ENCODE assay signal across 8 cellular contexts in genomic region chr9:127825319-127826051, GRCh38. TPM values are rescaled to one million over a fixed set of nuclear protein-coding genes. Genes with fewer than 3 reads are reported as not detected.
DNase-seq lines count a peak whose midpoint lies in the region; ATAC-seq and TF ChIP-seq lines count a peak whose summit lies in the region.
"Had no signal": no experiment of that assay in that cellular context is flagged by ENCODE, and none has a peak within 500 bp of the region (broad histone marks: within the 10 kb centered on the region; RNA-seq: fewer than 3 reads in every experiment).

No MANE protein-coding gene starts in this region.

- WGBS in heart left ventricle, 4 donors, result 45 to 55% (median 48%) methylated on average over 36 to 42 of the region's 42 CpGs

- no peak overlapping the region for H3K4me3 ChIP-seq in heart left ventricle
- H3K4me3 ChIP-seq in uterus, result no peak overlapping the region

- no peak for TF ChIP-seq POLR2A in heart left ventricle (IDR thresholded peaks at IDR 0.05)
- TF ChIP-seq POLR2A in uterus (IDR thresholded peaks at IDR 0.05), result no peak

- H3K27me3 ChIP-seq in heart left ventricle (no peaks in the 10 kb centered on the region), uterus (no peaks in the 10 kb centered on the region)

- DNase-seq in Right ventricle myocardium superior, result peak; percentile 62
- DNase-seq in cardiac septum (ENCODE audit: low spot score), result no peak
- DNase-seq in heart left ventricle, result peak in 4 of 5 donors; percentile 56 to 77 (median 68)
- no peak for DNase-seq in uterus
- DNase-seq in NCI-H2196 (lab: John Stamatoyannopoulos, UW; ENCODE audit: unreplicated experiment), result no peak

- H3K4me1 ChIP-seq in heart left ventricle, result peaks cover 12 to 57% (median 44%) of the 10 kb centered on the region in 12 donors
- peaks cover 16 to 17% of the 10 kb centered on the region in 2 donors for H3K4me1 ChIP-seq in uterus

- peak overlapping the region in 9 of 12 donors; percentile 6 to 95 (median 77) for H3K27ac ChIP-seq in heart left ventricle
- H3K27ac ChIP-seq in uterus, result peak overlapping the region; percentile 88 to 96
- H3K27ac ChIP-seq: HL-60 had no signal

- TF ChIP-seq CTCF in heart left ventricle (IDR thresholded peaks at IDR 0.05) (peak; percentile 9 to 53 (median 42)), uterus (IDR thresholded peaks at IDR 0.05) (peak in 1 of 4 experiments; percentile 33)

- H3K36me3 ChIP-seq in heart left ventricle (peaks cover 0 to 93% (median 68%) of the 10 kb centered on the region in 9 donors), uterus (no peaks in the 10 kb centered on the region)

- intact Hi-C loops in Right ventricle myocardium superior (cut with DNase I), result no loop called here
- intact Hi-C loops in cardiac septum (cut with DNase I), result loop anchor here (5.0 kb wide), 1 partner anchor 37 kb away; no protein-coding TSS in a partner anchor
- intact Hi-C loops in heart left ventricle (cut with DNase I), result loop anchor here in 5 of 10 donors (5.0 kb wide), 2 partner anchors 37 to 42 kb away; no protein-coding TSS in a partner anchor
- intact Hi-C loops in uterus (cut with DNase I; ENCODE audit: low total_unique reads), result no loop called here

- H3K9me3 ChIP-seq in heart left ventricle (no peaks in the 10 kb centered on the region), uterus (no peaks in the 10 kb centered on the region)

- ATAC-seq in Right ventricle myocardium superior (ENCODE audit: poor library complexity), result peak; percentile 4
- ATAC-seq in heart left ventricle, result peak; percentile 8 to 33 (median 18)
- no peak for ATAC-seq in GM21515 (IDR thresholded peaks at IDR 0.05; ENCODE audit: unreplicated experiment)

RNA-seq across cellular contexts. Expression of gene FPGS, which starts 22.8 kb away (rescaled TPM):
- total RNA-seq in Right ventricle myocardium superior, result 31.5 TPM
- 36.5 TPM for total RNA-seq in cardiac septum
- total RNA-seq in heart left ventricle, result 10 to 100 TPM; 39.9 to 55.1 (median 41.5) TPM
- 10 to 100 TPM; 36.8 to 50.1 TPM for polyA plus RNA-seq in heart left ventricle
- 100 to 1,000 TPM in 1 of 4 donors, 10 to 100 TPM in 3; 11.5 to 128 (median 46.6) TPM for total RNA-seq in uterus

RNA-seq across cellular contexts. Expression of gene ENG, which starts 29.0 kb away (rescaled TPM):
- total RNA-seq in Right ventricle myocardium superior (118 TPM), cardiac septum (244 TPM), heart left ventricle (100 to 1,000 TPM; 116 to 252 (median 133) TPM), uterus (100 to 1,000 TPM in 1 of 4 donors, 10 to 100 TPM in 3; 14.0 to 256 (median 50.3) TPM)
- polyA plus RNA-seq in heart left ventricle, result 100 to 1,000 TPM; 156 to 245 TPM
- polyA plus RNA-seq: neural cell had no signal

RNA-seq across cellular contexts. Expression of gene CDK9, which starts 39.7 kb away (rescaled TPM):
- total RNA-seq in Right ventricle myocardium superior (44.4 TPM), cardiac septum (48.7 TPM), heart left ventricle (10 to 100 TPM; 35.6 to 60.3 (median 47.8) TPM), uterus (100 to 1,000 TPM in 1 of 4 donors, 10 to 100 TPM in 3; 30.0 to 175 (median 77.4) TPM)
- 10 to 100 TPM; 26.2 to 30.4 TPM for polyA plus RNA-seq in heart left ventricle

RNA-seq across cellular contexts. Expression of gene SH2D3C, which starts 47.0 kb away (rescaled TPM):
- total RNA-seq in Right ventricle myocardium superior (18.2 TPM), cardiac septum (16.0 TPM), heart left ventricle (10 to 100 TPM; 13.7 to 38.9 (median 16.9) TPM), uterus (10 to 100 TPM in 3 of 4 donors, 1 to 10 TPM in 1; 3.6 to 38.1 (median 19.8) TPM)
- 10 to 100 TPM; 21.1 to 24.8 TPM for polyA plus RNA-seq in heart left ventricle

RNA-seq across cellular contexts. Expression of gene AK1, which starts 52.0 kb away (rescaled TPM):
- total RNA-seq in Right ventricle myocardium superior (932 TPM), cardiac septum (484 TPM), heart left ventricle (100 to 1,000 TPM; 415 to 810 (median 586) TPM), uterus (10 to 100 TPM in 2 of 4 donors, 1 to 10 TPM in 2; 6.1 to 54.3 (median 15.7) TPM)
- polyA plus RNA-seq in heart left ventricle, result 1,000 to 10,000 TPM in 1 of 2 donors, 100 to 1,000 TPM in 1; 312 to 1,060 TPM

Comparison
In these comparisons a context has a peak if more than half of its experiments do, and no peak if none do; other contexts are left out.
1. DNase-seq: peak in Right ventricle myocardium superior (single experiment) and heart left ventricle (4 of 5); none in cardiac septum (single experiment), uterus (0 of 2) and NCI-H2196 (single experiment).